Comparison of ENCODE assay signal across 15 cellular contexts in the genomic region with DNA sequence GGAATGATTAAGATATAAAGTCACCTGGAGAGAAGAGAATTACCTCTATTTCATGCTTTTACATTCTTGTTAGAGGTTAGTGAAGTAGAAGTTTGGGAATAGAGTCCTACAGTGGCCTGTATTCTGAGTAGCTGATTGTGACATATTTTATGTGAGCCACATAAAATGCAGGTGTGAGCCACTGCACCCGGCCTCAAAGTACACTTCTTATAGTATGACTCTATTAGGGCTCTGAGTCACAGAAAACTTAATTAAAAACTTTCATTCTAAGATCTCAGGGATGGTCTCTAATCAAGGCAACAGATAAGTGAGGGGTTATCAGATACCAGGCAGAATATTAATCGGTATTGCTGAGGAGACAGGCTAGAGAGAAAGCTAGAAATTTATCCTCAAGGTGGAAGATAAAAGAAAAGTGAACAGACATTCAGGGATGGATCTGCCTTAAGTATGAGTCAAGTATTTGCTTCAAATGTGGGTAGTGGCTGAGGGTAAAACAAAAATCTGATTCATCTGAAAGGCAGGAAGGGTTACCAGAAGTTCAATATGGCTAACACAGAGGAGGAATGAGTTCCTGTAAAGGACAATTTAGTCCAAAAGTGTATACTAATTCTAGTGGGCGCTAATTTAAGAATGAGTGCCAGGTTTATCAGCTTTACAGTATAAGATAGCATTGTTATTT. TPM values are rescaled to one million over a fixed set of nuclear protein-coding genes. Genes with fewer than 3 reads are reported as not detected.
DNase-seq lines count a peak whose midpoint lies in the region; ATAC-seq and TF ChIP-seq lines count a peak whose summit lies in the region.
"Had no signal": no experiment of that assay in that cellular context is flagged by ENCODE, and none has a peak within 500 bp of the region (broad histone marks: within the 10 kb centered on the region; RNA-seq: fewer than 3 reads in every experiment).

No MANE protein-coding gene starts in this region.

- DNase-seq in activated CD4-positive, CD25-positive, alpha-beta regulatory T cell (lab: John Stamatoyannopoulos, UW) = no peak
- DNase-seq in Karpas-422 (no peak), mammary epithelial cell (peak; percentile 82), osteoblast (ENCODE audit: insufficient read length, low spot score, missing footprints) (peak; percentile 94), DMS53 treated with DMSO at 0.1 percent for 48 hours (lab: John Stamatoyannopoulos, UW; ENCODE audit: unreplicated experiment) (no peak), GM20000 (ENCODE audit: low spot score) (no peak), GOT3 (lab: John Stamatoyannopoulos, UW) (no peak)
- DNase-seq: activated CD4-positive, alpha-beta T cell treated with anti-CD3 and anti-CD28 coated beads, Interleukin-2, amount 50 U/mL, for 1 hour; DMS53; NCI-H1417; NCI-H774; posterior cingulate gyrus had no signal

- H2AFZ ChIP-seq in Karpas-422 (ENCODE audit: low read length) (peak overlapping the region; percentile 59), mammary epithelial cell (ENCODE audit: low read depth, low read length) (peak overlapping the region; percentile 84), osteoblast (ENCODE audit: low read length) (peak overlapping the region; percentile 64)

- TF ChIP-seq CTCF in mammary epithelial cell (conservative IDR thresholded peaks at IDR 0.05 in 1 of 2, IDR thresholded peaks at IDR 0.05 in 1 of 2; ENCODE audit: extremely low read depth in 1 of 2, insufficient read depth in 1 of 2, low read depth in 1 of 2, low read length in 2 of 2) (no peak), osteoblast (IDR thresholded peaks at IDR 0.05; ENCODE audit: extremely low read depth, low read depth, low read length) (no peak), GM20000 (IDR thresholded peaks at IDR 0.05; ENCODE audit: extremely low read depth, missing control alignments) (no peak)

- H3K79me2 ChIP-seq in Karpas-422 (ENCODE audit: low read length) = no peaks in the 10 kb centered on the region
- H3K79me2 ChIP-seq in mammary epithelial cell (ENCODE audit: insufficient read depth, low read length) = no peaks in the 10 kb centered on the region
- H3K79me2 ChIP-seq in osteoblast (ENCODE audit: insufficient read depth, low read length) = no peaks in the 10 kb centered on the region

- H3K4me1 ChIP-seq in Karpas-422 (ENCODE audit: low read length) (peaks cover 23% of the 10 kb centered on the region), mammary epithelial cell (ENCODE audit: insufficient read depth, low read length) (peaks cover 44% of the 10 kb centered on the region), osteoblast (ENCODE audit: insufficient read depth, low read length) (peaks cover 20% of the 10 kb centered on the region)

- ATAC-seq in activated CD4-positive, CD25-positive, alpha-beta regulatory T cell treated with anti-CD3 and anti-CD28 coated beads, Interleukin-2, amount 50 U/mL, for 24 hours = peak; percentile 65 to 78

- H3K9me2 ChIP-seq in Karpas-422 (replicated peaks; ENCODE audit: insufficient read depth, low read length) = no peaks in the 10 kb centered on the region

- intact Hi-C loops in mammary epithelial cell (cut with micrococcal nuclease) = loop anchor here (5.0 kb wide), 1 partner anchor 69 kb away; a partner anchor contains a TSS

- H3K36me3 ChIP-seq in Karpas-422 (ENCODE audit: insufficient read depth, low read length) = no peaks in the 10 kb centered on the region
- no peaks in the 10 kb centered on the region for H3K36me3 ChIP-seq in mammary epithelial cell (ENCODE audit: insufficient read depth, low read length)
- no peaks in the 10 kb centered on the region for H3K36me3 ChIP-seq in osteoblast (ENCODE audit: insufficient read depth, low read length)
- H3K36me3 ChIP-seq: suprapubic skin had no signal

- H3K27me3 ChIP-seq in Karpas-422 (ENCODE audit: low read length) = no peaks in the 10 kb centered on the region
- H3K27me3 ChIP-seq in mammary epithelial cell (ENCODE audit: insufficient read depth, low read length) = no peaks in the 10 kb centered on the region
- no peaks in the 10 kb centered on the region for H3K27me3 ChIP-seq in osteoblast (ENCODE audit: insufficient read depth, low read length)

- no peak overlapping the region for H3K4me3 ChIP-seq in Karpas-422 (ENCODE audit: low read length)
- H3K4me3 ChIP-seq in mammary epithelial cell (replicated peaks in 1 of 3; ENCODE audit: insufficient read depth in 1 of 3, low read depth in 2 of 3, low read length in 3 of 3) = peak overlapping the region in 1 of 3 experiments; percentile 6
- no peak overlapping the region for H3K4me3 ChIP-seq in osteoblast (ENCODE audit: insufficient read depth, low read length)
- H3K4me3 ChIP-seq: suprapubic skin had no signal

- H3K27ac ChIP-seq in Karpas-422 (ENCODE audit: low read length) (no peak overlapping the region), mammary epithelial cell (ENCODE audit: insufficient read depth, low read depth, low read length) (peak overlapping the region; percentile 66), osteoblast (ENCODE audit: low read depth, low read length) (peak overlapping the region; percentile 1)
- H3K27ac ChIP-seq: 22Rv1, suprapubic skin had no signal

- H4K20me1 ChIP-seq in Karpas-422 (ENCODE audit: insufficient read depth, low read depth, low read length) (no peaks in the 10 kb centered on the region), mammary epithelial cell (ENCODE audit: insufficient read depth, low read length) (no peaks in the 10 kb centered on the region), osteoblast (ENCODE audit: insufficient read depth, low read length) (no peaks in the 10 kb centered on the region)

- H3K9me3 ChIP-seq in Karpas-422 (ENCODE audit: low read length) (no peaks in the 10 kb centered on the region), mammary epithelial cell (replicated peaks; ENCODE audit: insufficient read depth, low read length) (no peaks in the 10 kb centered on the region), osteoblast (ENCODE audit: low read depth, low read length) (no peaks in the 10 kb centered on the region)
- H3K9me3 ChIP-seq: suprapubic skin had no signal

- in situ Hi-C loops in mammary epithelial cell (cut with MboI; ENCODE audit: low sequenced_read_pairs in 2 of 2) = no loop called here

- 54% methylated on average over 3 of the region's 3 CpGs for WGBS in mammary epithelial cell (ENCODE audit: low coverage, missing lambda C conversion rate)

- dilution Hi-C loops in mammary epithelial cell (cut with HindIII; ENCODE audit: low sequenced_read_pairs) = no loop called here

- no TSS peak for BruUV-seq in mammary epithelial cell (replicated peaks; lab: Mats Ljungman, UMichigan)

- H3K4me2 ChIP-seq in Karpas-422 (ENCODE audit: low read depth, low read length, poor library complexity, severe bottlenecking) (no peak overlapping the region), mammary epithelial cell (ENCODE audit: insufficient read depth, low read depth, low read length) (peak overlapping the region; percentile 79), osteoblast (ENCODE audit: insufficient read depth, low read length) (peak overlapping the region; percentile 37)

- H3K9ac ChIP-seq in Karpas-422 (ENCODE audit: low read length) = no peak overlapping the region
- H3K9ac ChIP-seq in mammary epithelial cell (ENCODE audit: insufficient read depth, low read length) = no peak overlapping the region

- CTCF ChIA-PET in mammary epithelial cell (lab: Charles Lee; ENCODE audit: low non-redundant PET) = no interaction called here

RNA-seq across cellular contexts. Expression of a gene that starts 5.5 kb away (rescaled TPM):
- 23.5 and 54.3 TPM in 2 replicates for total RNA-seq in Karpas-422 (2014; rRNA removed; shearing (Covaris generic); ENCODE audit: low replicate concordance)
- total RNA-seq in mammary epithelial cell = 10 to 100 TPM; 14.5 to 37.0 TPM
- polyA plus RNA-seq in mammary epithelial cell = 12.1 TPM
- polyA minus RNA-seq in mammary epithelial cell = 17.0 TPM
- total RNA-seq in osteoblast = 11.9 and 12.7 TPM in 2 replicates

Comparison
In these comparisons a context has a peak if more than half of its experiments do, and no peak if none do; other contexts are left out.
1. DNase-seq: peak in mammary epithelial cell (single experiment) and osteoblast (single experiment); none in activated CD4-positive, CD25-positive, alpha-beta regulatory T cell (0 of 4), Karpas-422 (single experiment), DMS53 treated with DMSO at 0.1 percent for 48 hours (single experiment), GM20000 (single experiment) and GOT3 (single experiment).
2. Peak in every context shown above with its lines, with median percentiles within 50 percentile points of each other: H2AFZ ChIP-seq.